1 cellular context compared by ENCODE assay signal in the genomic region with DNA sequence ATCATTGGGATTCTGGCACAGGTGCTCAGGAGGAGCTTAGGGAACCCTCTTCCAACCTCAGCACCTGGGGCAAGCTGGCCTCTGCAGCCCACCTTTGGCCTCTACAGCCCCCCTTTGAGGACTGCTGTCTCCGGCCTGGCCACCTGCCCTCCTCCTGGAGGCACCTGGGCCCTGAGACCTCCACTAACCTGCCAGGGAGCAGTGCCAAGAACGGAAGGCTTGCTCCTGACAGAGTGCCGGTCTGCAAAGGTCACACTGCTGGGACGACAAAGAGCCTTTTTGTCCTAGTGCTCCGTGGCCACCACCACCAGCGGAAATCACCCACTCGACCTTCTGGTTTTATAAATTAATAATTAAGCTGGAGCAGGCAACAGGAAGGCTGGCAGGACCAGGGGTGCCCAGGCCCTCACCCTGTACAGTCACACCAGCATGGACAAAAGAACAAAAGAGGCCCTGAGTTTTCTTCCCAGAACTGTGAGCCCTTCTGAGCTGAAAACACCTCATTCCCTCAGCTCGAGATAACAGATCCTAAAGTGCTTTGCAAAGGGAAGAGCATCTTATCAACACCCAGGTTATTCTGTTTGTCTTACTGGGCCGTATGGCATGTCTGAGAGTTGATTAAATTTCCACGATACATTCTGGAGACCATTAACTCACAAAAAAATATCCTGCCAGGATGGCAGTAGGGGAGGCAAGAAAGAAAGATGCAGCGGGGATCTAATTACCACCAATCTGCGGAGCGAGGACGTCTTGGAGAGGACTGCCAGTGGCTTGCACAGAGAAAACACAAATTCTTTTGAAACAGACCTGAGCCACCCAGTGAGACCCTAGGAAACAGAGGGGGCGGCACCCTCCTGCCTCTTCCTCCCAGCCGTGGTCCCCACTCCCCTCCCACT.
TF ChIP-seq lines count a peak whose summit lies in the region.

No MANE protein-coding gene starts in this region.

TF ChIP-seq in HEK293, 187 proteins besides CTCF, POLR2A, EP300 and RAD21 (continued from another document):
- TF ChIP-seq, protein P1, sequence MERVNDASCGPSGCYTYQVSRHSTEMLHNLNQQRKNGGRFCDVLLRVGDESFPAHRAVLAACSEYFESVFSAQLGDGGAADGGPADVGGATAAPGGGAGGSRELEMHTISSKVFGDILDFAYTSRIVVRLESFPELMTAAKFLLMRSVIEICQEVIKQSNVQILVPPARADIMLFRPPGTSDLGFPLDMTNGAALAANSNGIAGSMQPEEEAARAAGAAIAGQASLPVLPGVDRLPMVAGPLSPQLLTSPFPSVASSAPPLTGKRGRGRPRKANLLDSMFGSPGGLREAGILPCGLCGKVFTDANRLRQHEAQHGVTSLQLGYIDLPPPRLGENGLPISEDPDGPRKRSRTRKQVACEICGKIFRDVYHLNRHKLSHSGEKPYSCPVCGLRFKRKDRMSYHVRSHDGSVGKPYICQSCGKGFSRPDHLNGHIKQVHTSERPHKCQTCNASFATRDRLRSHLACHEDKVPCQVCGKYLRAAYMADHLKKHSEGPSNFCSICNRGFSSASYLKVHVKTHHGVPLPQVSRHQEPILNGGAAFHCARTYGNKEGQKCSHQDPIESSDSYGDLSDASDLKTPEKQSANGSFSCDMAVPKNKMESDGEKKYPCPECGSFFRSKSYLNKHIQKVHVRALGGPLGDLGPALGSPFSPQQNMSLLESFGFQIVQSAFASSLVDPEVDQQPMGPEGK (tag by site-specific recombination; IDR thresholded peaks at IDR 0.05), result no peak
- no peak for TF ChIP-seq ZNF311 (tag by site-specific recombination; IDR thresholded peaks at IDR 0.05; ENCODE audit: borderline replicate concordance)
- no peak for TF ChIP-seq ZNF624 (tag by site-specific recombination; IDR thresholded peaks at IDR 0.05)
- TF ChIP-seq ZNF776 (tag by site-specific recombination; IDR thresholded peaks at IDR 0.05; ENCODE audit: borderline replicate concordance), result no peak
- no peak for TF ChIP-seq ZNF341 (tag by site-specific recombination; IDR thresholded peaks at IDR 0.05; ENCODE audit: low read depth)
- peak; percentile 50 for TF ChIP-seq ZIC2 (tag by site-specific recombination; IDR thresholded peaks at IDR 0.05)
- no peak for TF ChIP-seq TCF7L2 (IDR thresholded peaks at IDR 0.05; ENCODE audit: borderline replicate concordance, low read depth, low read length)
- no peak for TF ChIP-seq ZNF501 (tag by site-specific recombination; IDR thresholded peaks at IDR 0.05)
